ENCODE assay signal across 12 cellular contexts in the genomic region with DNA sequence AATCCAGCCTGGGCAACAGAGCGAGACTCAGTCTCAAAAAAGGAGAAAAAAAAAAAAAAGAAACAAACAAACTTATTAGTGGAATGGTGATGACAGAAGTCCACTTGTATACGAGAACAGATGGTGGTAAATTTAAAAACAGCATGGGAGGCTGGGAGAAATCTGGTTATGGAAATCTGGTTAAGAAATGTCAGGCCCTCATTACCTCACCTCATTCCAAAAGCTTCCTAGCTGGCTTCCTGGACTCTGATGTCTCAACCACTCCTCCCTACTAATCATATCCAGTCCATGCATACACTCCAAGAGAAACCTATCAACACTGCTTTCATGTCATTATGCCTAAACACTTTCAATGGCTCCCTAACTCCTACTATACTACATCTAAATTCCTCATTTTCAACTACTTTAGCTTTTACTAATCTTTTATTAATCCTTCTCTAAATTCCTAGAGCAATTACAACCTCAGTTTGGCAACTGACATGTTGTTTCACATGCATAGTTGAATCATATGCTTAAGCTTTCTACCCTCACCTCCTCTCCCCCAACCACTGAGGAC. TPM values are rescaled to one million over a fixed set of nuclear protein-coding genes. Genes with fewer than 3 reads are reported as not detected.
A peak's percentile ranks its signal among the peaks of the same experiment; 100 is the strongest.
DNase-seq lines count a peak whose midpoint lies in the region; ATAC-seq, FAIRE-seq and TF ChIP-seq lines count a peak whose summit lies in the region.
"Had no signal": no experiment of that assay in that cellular context is flagged by ENCODE, and none has a peak within 500 bp of the region (broad histone marks: within the 10 kb centered on the region; RNA-seq: fewer than 3 reads in every experiment).

No MANE protein-coding gene starts in this region.

- H3K36me3 ChIP-seq in HepG2 (replicated peaks in 1 of 2; ENCODE audit: control insufficient read depth in 1 of 2, insufficient read depth in 2 of 2, low read length in 2 of 2) = peaks cover 2 to 5% of the 10 kb centered on the region in 2 experiments; a peak in 3 of 5 replicates

- TF ChIP-seq EP300 in HepG2 (IDR thresholded peaks at IDR 0.05; ENCODE audit: low read depth in 2 of 2, low read length in 2 of 2) (no peak), HepG2 (CRISPR knock-in tag; IDR thresholded peaks at IDR 0.05; ENCODE audit: borderline replicate concordance) (no peak)

- DNase-seq in AG20443 (ENCODE audit: low spot score) = peak; percentile 77
- DNase-seq in HS-5 (ENCODE audit: low read depth) = peak; percentile 46
- peak; percentile 93 for DNase-seq in cerebellar cortex (ENCODE audit: low spot score)
- peak; percentile 3 for DNase-seq in HepG2 (ENCODE audit: low spot score)
- no peak for DNase-seq in OCI-M1 (lab: John Stamatoyannopoulos, UW)
- no peak for DNase-seq in SHP77 (lab: John Stamatoyannopoulos, UW)
- DNase-seq: activated CD8-positive, alpha-beta T cell treated with anti-CD3 and anti-CD28 coated beads for 36 hours; amniotic stem cell; foreskin melanocyte had no signal

- no TSS peak for BruUV-seq in HepG2 (replicated peaks; lab: Mats Ljungman, UMichigan)

- no peak for ATAC-seq in HepG2
- ATAC-seq in GM18517 (IDR thresholded peaks at IDR 0.05; ENCODE audit: unreplicated experiment) = no peak
- ATAC-seq in HG03135 (IDR thresholded peaks at IDR 0.05; ENCODE audit: unreplicated experiment) = no peak

- no peak overlapping the region for H3K4me2 ChIP-seq in HepG2 (ENCODE audit: low read depth, low read length)
- H3K4me2 ChIP-seq: KMS-11 had no signal

- POLR2A ChIA-PET in HepG2 (lab: Yijun Ruan, JAX) = no interaction called here

- WGBS in HepG2 (ENCODE audit: low lambda C conversion rate) = 98% methylated on average over 2 of the region's 2 CpGs

- no peak for FAIRE-seq in HepG2 (lab: Jason Lieb, UNC)

- intact Hi-C loops in HepG2 (cut with micrococcal nuclease; ENCODE audit: unreplicated experiment) = no loop called here

- no peaks in the 10 kb centered on the region for H3K27me3 ChIP-seq in HepG2 (ENCODE audit: control insufficient read depth in 1 of 2, insufficient read depth in 2 of 2, low read length in 2 of 2)

- CTCF ChIA-PET in HepG2 (lab: Yijun Ruan, JAX; ENCODE audit: low intra/inter-chr PET ratio, low total read pairs) = no interaction called here

- H3K9me3 ChIP-seq in HepG2 (ENCODE audit: low read length) = no peaks in the 10 kb centered on the region

- no peak overlapping the region for H3K27ac ChIP-seq in HepG2 (ENCODE audit: extremely low read length, insufficient read depth, low read length)
- H3K27ac ChIP-seq: KMS-11 had no signal

- H3K4me1 ChIP-seq in HepG2 (ENCODE audit: insufficient read depth, low read length) = no peaks in the 10 kb centered on the region

- H2AFZ ChIP-seq in HepG2 (ENCODE audit: low read length) = no peak overlapping the region

- TF ChIP-seq CTCF in HepG2 (CRISPR knock-in tag; IDR thresholded peaks at IDR 0.05) = no peak

- peaks cover 35% of the 10 kb centered on the region for H3K79me2 ChIP-seq in HepG2 (ENCODE audit: insufficient read depth, low read length)

- H4K20me1 ChIP-seq in HepG2 (ENCODE audit: insufficient read depth, low read length) = peaks cover 28% of the 10 kb centered on the region

- no peak overlapping the region for H3K4me3 ChIP-seq in HepG2 (replicated peaks in 1 of 3; ENCODE audit: insufficient read depth in 1 of 3, low read depth in 2 of 3, low read length in 3 of 3)

- no peak for TF ChIP-seq POLR2A in HepG2 (IDR thresholded peaks at IDR 0.05; ENCODE audit: insufficient read depth in 1 of 2, low read depth in 2 of 2, low read length in 2 of 2)

- TF ChIP-seq RAD21 in HepG2 (CRISPR knock-in tag; IDR thresholded peaks at IDR 0.05) = no peak

- H3K9ac ChIP-seq in HepG2 (ENCODE audit: insufficient read depth, low read depth, low read length) = no peak overlapping the region
- H3K9ac ChIP-seq: KMS-11 had no signal

- in situ Hi-C loops in HepG2 (cut with HindIII; ENCODE audit: extremely low pct_ligation_motif_present, low pct_unique_long_range_greater_than_20kb) = no loop called here

TF ChIP-seq in HepG2, 621 proteins besides CTCF, POLR2A, EP300 and RAD21:
- TF ChIP-seq PRDM4 (CRISPR knock-in tag; IDR thresholded peaks at IDR 0.05; ENCODE audit: borderline replicate concordance) = no peak
- no peak for TF ChIP-seq BRD4 (CRISPR knock-in tag; IDR thresholded peaks at IDR 0.05)
- TF ChIP-seq, protein P1, sequence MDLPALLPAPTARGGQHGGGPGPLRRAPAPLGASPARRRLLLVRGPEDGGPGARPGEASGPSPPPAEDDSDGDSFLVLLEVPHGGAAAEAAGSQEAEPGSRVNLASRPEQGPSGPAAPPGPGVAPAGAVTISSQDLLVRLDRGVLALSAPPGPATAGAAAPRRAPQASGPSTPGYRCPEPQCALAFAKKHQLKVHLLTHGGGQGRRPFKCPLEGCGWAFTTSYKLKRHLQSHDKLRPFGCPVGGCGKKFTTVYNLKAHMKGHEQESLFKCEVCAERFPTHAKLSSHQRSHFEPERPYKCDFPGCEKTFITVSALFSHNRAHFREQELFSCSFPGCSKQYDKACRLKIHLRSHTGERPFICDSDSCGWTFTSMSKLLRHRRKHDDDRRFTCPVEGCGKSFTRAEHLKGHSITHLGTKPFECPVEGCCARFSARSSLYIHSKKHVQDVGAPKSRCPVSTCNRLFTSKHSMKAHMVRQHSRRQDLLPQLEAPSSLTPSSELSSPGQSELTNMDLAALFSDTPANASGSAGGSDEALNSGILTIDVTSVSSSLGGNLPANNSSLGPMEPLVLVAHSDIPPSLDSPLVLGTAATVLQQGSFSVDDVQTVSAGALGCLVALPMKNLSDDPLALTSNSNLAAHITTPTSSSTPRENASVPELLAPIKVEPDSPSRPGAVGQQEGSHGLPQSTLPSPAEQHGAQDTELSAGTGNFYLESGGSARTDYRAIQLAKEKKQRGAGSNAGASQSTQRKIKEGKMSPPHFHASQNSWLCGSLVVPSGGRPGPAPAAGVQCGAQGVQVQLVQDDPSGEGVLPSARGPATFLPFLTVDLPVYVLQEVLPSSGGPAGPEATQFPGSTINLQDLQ (CRISPR knock-in tag; IDR thresholded peaks at IDR 0.05) = no peak
- TF ChIP-seq RFX5 (IDR thresholded peaks at IDR 0.05; ENCODE audit: low read depth, low read length) = no peak
- no peak for TF ChIP-seq STAG1 (CRISPR knock-in tag; IDR thresholded peaks at IDR 0.05)
- no peak for TF ChIP-seq EEA1 (CRISPR knock-in tag; IDR thresholded peaks at IDR 0.05; ENCODE audit: borderline replicate concordance)
- no peak for TF ChIP-seq NR1H2 (CRISPR knock-in tag; IDR thresholded peaks at IDR 0.05; ENCODE audit: borderline replicate concordance, low read depth)
- TF ChIP-seq, protein P2, sequence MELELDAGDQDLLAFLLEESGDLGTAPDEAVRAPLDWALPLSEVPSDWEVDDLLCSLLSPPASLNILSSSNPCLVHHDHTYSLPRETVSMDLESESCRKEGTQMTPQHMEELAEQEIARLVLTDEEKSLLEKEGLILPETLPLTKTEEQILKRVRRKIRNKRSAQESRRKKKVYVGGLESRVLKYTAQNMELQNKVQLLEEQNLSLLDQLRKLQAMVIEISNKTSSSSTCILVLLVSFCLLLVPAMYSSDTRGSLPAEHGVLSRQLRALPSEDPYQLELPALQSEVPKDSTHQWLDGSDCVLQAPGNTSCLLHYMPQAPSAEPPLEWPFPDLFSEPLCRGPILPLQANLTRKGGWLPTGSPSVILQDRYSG (CRISPR knock-in tag; IDR thresholded peaks at IDR 0.05) = no peak
- TF ChIP-seq ZNF225 (CRISPR knock-in tag; IDR thresholded peaks at IDR 0.05) = no peak
- no peak for TF ChIP-seq ZNF432 (CRISPR knock-in tag; IDR thresholded peaks at IDR 0.05; ENCODE audit: borderline replicate concordance)

RNA-seq across cellular contexts. Expression of gene FOXJ3, which starts 52.9 kb away (rescaled TPM):
- 15.4 and 16.6 TPM in 2 replicates for total RNA-seq in HepG2 (2016; rRNA removed; fragmentation: Illumina TruSeq; extraction: Trizol)
- 55.7 and 60.3 TPM in 2 replicates for total RNA-seq in HepG2 (2016; cell fraction: cytosol; rRNA removed; fragmentation: Illumina TruSeq; extraction: Trizol; ENCODE audit: low read depth)
- total RNA-seq in HepG2 (2016; cell fraction: insoluble cytoplasmic fraction; rRNA removed; fragmentation: Illumina TruSeq; extraction: Trizol) = 15.5 and 17.0 TPM in 2 replicates
- 13.6 and 15.8 TPM in 2 replicates for total RNA-seq in HepG2 (2016; cell fraction: membrane; rRNA removed; fragmentation: Illumina TruSeq; extraction: Trizol)
- 25.2 and 32.7 TPM in 2 replicates for total RNA-seq in HepG2 (2016; cell fraction: nucleus; rRNA removed; fragmentation: Illumina TruSeq; extraction: Trizol)
- polyA plus RNA-seq in HepG2 (2011; rRNA removed) = 33.3 and 48.5 TPM in 2 replicates
- 15.1 and 19.3 TPM in 2 replicates for polyA plus RNA-seq in HepG2 (2011; cell fraction: cytosol; rRNA removed)
- 30.9 and 34.9 TPM in 2 replicates for polyA plus RNA-seq in HepG2 (2011; cell fraction: nucleus; rRNA removed)
- polyA plus RNA-seq in HepG2 (2012) = 13.6 and 18.4 TPM in 2 replicates
- 0.29 and 0.60 TPM in 2 replicates for polyA plus RNA-seq in HepG2 (2016; cell fraction: cytosol; fragmentation: Illumina TruSeq; extraction: Trizol; ENCODE audit: low read depth)
- polyA plus RNA-seq in HepG2 (2016; cell fraction: insoluble cytoplasmic fraction; fragmentation: Illumina TruSeq; extraction: Trizol; ENCODE audit: low read depth) = 16.6 and 18.3 TPM in 2 replicates
- 2.1 and 2.3 TPM in 2 replicates for polyA plus RNA-seq in HepG2 (2016; cell fraction: membrane; fragmentation: Illumina TruSeq; extraction: Trizol; ENCODE audit: low read depth)
- 26.8 and 30.6 TPM in 2 replicates for polyA plus RNA-seq in HepG2 (2016; cell fraction: nucleus; fragmentation: Illumina TruSeq; extraction: Trizol; ENCODE audit: insufficient read depth, low read depth)
- polyA minus RNA-seq in HepG2 (2011; rRNA and poly(A)+ RNA removed; ENCODE audit: low replicate concordance) = 39.0 and 60.9 TPM in 2 replicates
- 18.7 and 23.7 TPM in 2 replicates for polyA minus RNA-seq in HepG2 (2011; cell fraction: cytosol; rRNA and poly(A)+ RNA removed)
- 84.3 and 91.0 TPM in 2 replicates for polyA minus RNA-seq in HepG2 (2011; cell fraction: nucleus; rRNA and poly(A)+ RNA removed)

Comparison
In these comparisons a context has a peak if more than half of its experiments do, and no peak if none do; other contexts are left out.
1. DNase-seq: peak in AG20443 (single experiment), HS-5 (single experiment), cerebellar cortex (single experiment) and HepG2 (single experiment); none in OCI-M1 (single experiment) and SHP77 (0 of 2).